ENCODE assay signal across 11 cellular contexts in the genomic region with DNA sequence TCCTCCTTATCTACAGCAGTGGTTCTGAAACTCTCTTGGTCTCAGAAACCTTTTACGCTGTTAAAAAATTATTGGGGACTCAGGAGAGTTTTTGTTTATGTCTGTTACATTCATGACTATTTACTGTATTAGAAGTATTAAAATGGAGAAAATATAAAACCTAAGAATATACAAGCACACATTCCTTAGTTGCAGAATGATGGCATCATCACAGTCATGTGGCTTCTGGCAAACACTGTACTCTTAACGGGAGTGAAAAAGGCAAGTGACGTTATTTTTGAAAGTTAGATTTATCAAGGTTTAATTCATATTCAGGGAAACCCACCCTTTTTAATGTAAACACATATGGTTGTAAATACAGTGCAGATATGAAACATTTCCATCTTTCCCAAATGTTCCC. TPM values are rescaled to one million over a fixed set of nuclear protein-coding genes. Genes with fewer than 3 reads are reported as not detected.
DNase-seq lines count a peak whose midpoint lies in the region; ATAC-seq and TF ChIP-seq lines count a peak whose summit lies in the region.
"Had no signal": no experiment of that assay in that cellular context is flagged by ENCODE, and none has a peak within 500 bp of the region (broad histone marks: within the 10 kb centered on the region; RNA-seq: fewer than 3 reads in every experiment).

No MANE protein-coding gene starts in this region.

- H3K36me3 ChIP-seq in Caco-2 (ENCODE audit: control insufficient read depth, insufficient read depth, low read length) (no peaks in the 10 kb centered on the region), adipocyte (ENCODE audit: control insufficient read depth, insufficient read depth, low read length, severe bottlenecking) (no peaks in the 10 kb centered on the region), spleen (no peaks in the 10 kb centered on the region)

- TF ChIP-seq CTCF in Caco-2 (IDR thresholded peaks at IDR 0.05; ENCODE audit: insufficient read depth in 1 of 2, low read depth in 1 of 2, low read length in 1 of 2, severe bottlenecking in 1 of 2, unreplicated experiment in 1 of 2): no peak
- TF ChIP-seq CTCF in spleen (IDR thresholded peaks at IDR 0.05 in 8 of 11, conservative IDR thresholded peaks at IDR 0.05 in 3 of 11): no peak
- no peak for TF ChIP-seq CTCF in foreskin keratinocyte (conservative IDR thresholded peaks at IDR 0.05)

- H3K4me3 Mint-ChIP-seq in Caco-2 (ENCODE audit: unreplicated experiment): no peak overlapping the region
- H3K4me3 Mint-ChIP-seq: central memory CD8-positive, alpha-beta T cell; T-helper 2 cell treated with Interferon-gamma antibody and Interleukin-4, amounts not matched to agents 5 μg/mL and 100 μg/mL, for 36 hours had no signal

- H3K27ac ChIP-seq in spleen (peak overlapping the region; percentile 48 to 89 (median 74)), foreskin keratinocyte (no peak overlapping the region)

- H3K9ac ChIP-seq in adipocyte (ENCODE audit: low read length): peak overlapping the region; percentile 35

- H3K27me3 Mint-ChIP-seq in Caco-2 (ENCODE audit: insufficient read depth, unreplicated experiment): no peaks in the 10 kb centered on the region
- H3K27me3 Mint-ChIP-seq: central memory CD8-positive, alpha-beta T cell had no signal

- no peak for ATAC-seq in foreskin keratinocyte
- ATAC-seq in HG02678 (IDR thresholded peaks at IDR 0.05; ENCODE audit: unreplicated experiment): no peak

- H3K4me1 ChIP-seq in Caco-2: peaks cover 47% of the 10 kb centered on the region
- peaks cover 27% of the 10 kb centered on the region for H3K4me1 ChIP-seq in adipocyte (ENCODE audit: control insufficient read depth, insufficient read depth, low read length)
- H3K4me1 ChIP-seq in spleen: peaks cover 17 to 78% (median 61%) of the 10 kb centered on the region in 6 donors
- H3K4me1 ChIP-seq in foreskin keratinocyte: peaks cover 11% of the 10 kb centered on the region

- no TSS peak for BruUV-seq in Caco-2 (replicated peaks; lab: Mats Ljungman, UMichigan)

- intact Hi-C loops in Caco-2 (cut with micrococcal nuclease; ENCODE audit: unreplicated experiment) (no loop called here), spleen (cut with DNase I; ENCODE audit: low total_unique reads) (no loop called here)

- POLR2A ChIA-PET in Caco-2 (lab: Charles Lee): no interaction called here

- H3K9me3 ChIP-seq in Caco-2 (no peaks in the 10 kb centered on the region), adipocyte (ENCODE audit: control insufficient read depth, low read length) (no peaks in the 10 kb centered on the region), spleen (peaks cover 0 to under 1% (median 0%) of the 10 kb centered on the region in 8 donors)

- peak overlapping the region; percentile 55 for H3K27ac Mint-ChIP-seq in Caco-2 (ENCODE audit: unreplicated experiment)
- H3K27ac Mint-ChIP-seq: T-helper 2 cell treated with Interferon-gamma antibody and Interleukin-4, amounts not matched to agents 5 μg/mL and 100 μg/mL, for 36 hours had no signal

- 58 to 80% (median 67%) methylated on average over 3 of the region's 3 CpGs for WGBS in spleen, 5 donors

- H3K4me3 ChIP-seq in Caco-2 (ENCODE audit: low read depth, low read length) (no peak overlapping the region), adipocyte (ENCODE audit: low read length) (peak overlapping the region; percentile 54), spleen (no peak overlapping the region)

- DNase-seq in Caco-2: no peak
- peak; percentile 62 for DNase-seq in adipocyte (ENCODE audit: low read depth)
- DNase-seq in foreskin melanocyte: peak; percentile 5
- no peak for DNase-seq in spleen
- DNase-seq in foreskin keratinocyte: no peak
- no peak for DNase-seq in NCI-H446 treated with DMSO at 0.1 percent for 48 hours (lab: John Stamatoyannopoulos, UW)
- no peak for DNase-seq in RPMI8226
- DNase-seq: DND-41 had no signal

- H3K27me3 ChIP-seq in Caco-2 (replicated peaks; ENCODE audit: control insufficient read depth, insufficient read depth, low read length): no peaks in the 10 kb centered on the region
- no peaks in the 10 kb centered on the region for H3K27me3 ChIP-seq in adipocyte (replicated peaks; ENCODE audit: control insufficient read depth, insufficient read depth, low read length)
- no peaks in the 10 kb centered on the region for H3K27me3 ChIP-seq in spleen (replicated peaks in 1 of 7)
- H3K27me3 ChIP-seq in foreskin keratinocyte: no peaks in the 10 kb centered on the region

- no peak for TF ChIP-seq POLR2A in spleen (IDR thresholded peaks at IDR 0.05)

- CTCF ChIA-PET in Caco-2 (lab: Charles Lee): no interaction called here

- peaks cover 32% of the 10 kb centered on the region for H3K4me1 Mint-ChIP-seq in Caco-2 (ENCODE audit: low read depth, unreplicated experiment)

- H3K9me3 Mint-ChIP-seq in Caco-2 (ENCODE audit: unreplicated experiment): no peaks in the 10 kb centered on the region

- H3K36me3 Mint-ChIP-seq in Caco-2 (ENCODE audit: insufficient read depth, unreplicated experiment): no peaks in the 10 kb centered on the region

RNA-seq across cellular contexts. Expression of a gene that starts 43.7 kb away (rescaled TPM):
- 75.0 and 77.8 TPM in 2 replicates for total RNA-seq in Caco-2 (2022)
- total RNA-seq in spleen: 100 to 1,000 TPM in 6 of 7 donors, 10 to 100 TPM in 1; 98.7 to 167 (median 146) TPM
- 10 to 100 TPM; 11.9 to 27.9 (median 21.5) TPM for polyA plus RNA-seq in spleen
- total RNA-seq in foreskin keratinocyte: 22.4 and 29.9 TPM in 2 replicates
- polyA plus RNA-seq in foreskin keratinocyte: 10.1 and 13.7 TPM in 2 replicates

Comparison
In these comparisons a context has a peak if more than half of its experiments do, and no peak if none do; other contexts are left out.
1. DNase-seq: peak in adipocyte (single experiment) and foreskin melanocyte (single experiment); none in Caco-2 (0 of 2), spleen (single experiment), foreskin keratinocyte (0 of 2), NCI-H446 treated with DMSO at 0.1 percent for 48 hours (single experiment) and RPMI8226 (single experiment).